In the genomic region with DNA sequence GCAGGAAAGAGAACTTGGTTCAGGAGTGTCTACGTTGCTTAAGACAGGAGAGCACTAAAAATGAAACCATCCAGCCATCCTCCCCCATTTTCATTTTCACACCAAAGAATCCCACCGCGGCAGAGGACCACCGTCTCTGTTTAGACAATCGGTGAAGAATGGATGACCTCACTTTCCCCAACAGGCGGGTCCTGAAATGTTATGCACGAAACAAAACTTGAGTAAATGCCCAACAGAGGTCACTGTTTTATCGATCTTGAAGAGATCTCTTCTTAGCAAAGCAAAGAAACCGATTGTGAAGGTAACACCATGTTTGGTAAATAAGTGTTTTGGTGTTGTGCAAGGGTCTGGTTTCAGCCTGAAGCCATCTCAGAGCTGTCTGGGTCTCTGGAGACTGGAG, we compare ENCODE assay signal across 8 cellular contexts. TPM values are rescaled to one million over a fixed set of nuclear protein-coding genes. Genes with fewer than 3 reads are reported as not detected.
DNase-seq lines count a peak whose midpoint lies in the region; TF ChIP-seq lines count a peak whose summit lies in the region.

No MANE protein-coding gene starts in this region.

- peak overlapping the region; percentile 100 for H3K27ac ChIP-seq in OCI-LY3 (ENCODE audit: low read length)
- H3K27ac ChIP-seq in esophagus muscularis mucosa (replicated peaks in 1 of 4), result peak overlapping the region; percentile 45 to 87 (median 84)
- no peak overlapping the region for H3K27ac ChIP-seq in testis

- H4K20me1 ChIP-seq in OCI-LY3 (ENCODE audit: insufficient read depth, low read length), result no peaks in the 10 kb centered on the region

- peaks cover 11% of the 10 kb centered on the region for H3K36me3 ChIP-seq in OCI-LY3 (replicated peaks; ENCODE audit: low read depth, low read length)
- no peaks in the 10 kb centered on the region for H3K36me3 ChIP-seq in esophagus muscularis mucosa
- H3K36me3 ChIP-seq in testis (ENCODE audit: low read depth, missing control alignments), result no peaks in the 10 kb centered on the region

- H2AFZ ChIP-seq in OCI-LY3 (ENCODE audit: low read depth, low read length), result no peak overlapping the region

- no peak for TF ChIP-seq EP300 in esophagus muscularis mucosa (IDR thresholded peaks at IDR 0.05)

- peak overlapping the region; percentile 98 for H3K4me2 ChIP-seq in OCI-LY3 (ENCODE audit: low read length)

- H3K27me3 Mint-ChIP-seq in mesothelial cell of epicardium (ENCODE audit: low read depth), result no peaks in the 10 kb centered on the region

- peak; percentile 31 for DNase-seq in A172 (ENCODE audit: low spot score)
- DNase-seq in esophagus muscularis mucosa (ENCODE audit: extremely low spot score), result no peak
- no peak for DNase-seq in mesothelial cell of epicardium (ENCODE audit: low spot score in 2 of 2, unreplicated experiment in 2 of 2)
- DNase-seq in NCI-H1092 (lab: John Stamatoyannopoulos, UW), result no peak
- no peak for DNase-seq in testis
- DNase-seq in occipital lobe (lab: John Stamatoyannopoulos, UW), result no peak

- H3K27me3 ChIP-seq in OCI-LY3 (ENCODE audit: low read depth, low read length) (no peaks in the 10 kb centered on the region), esophagus muscularis mucosa (no peaks in the 10 kb centered on the region), testis (no peaks in the 10 kb centered on the region)

- no peaks in the 10 kb centered on the region for H3K36me3 Mint-ChIP-seq in mesothelial cell of epicardium

- WGBS in esophagus muscularis mucosa, result 59% methylated on average over 9 of the region's 9 CpGs
- 60 to 71% methylated on average over 9 of the region's 9 CpGs for WGBS in testis, 2 donors

- H3K4me3 Mint-ChIP-seq in mesothelial cell of epicardium, result no peak overlapping the region

- no peaks in the 10 kb centered on the region for H3K9me3 Mint-ChIP-seq in mesothelial cell of epicardium

- H3K4me1 ChIP-seq in OCI-LY3 (ENCODE audit: low read length) (peaks cover 50% of the 10 kb centered on the region), esophagus muscularis mucosa (peaks cover 62 to 81% (median 78%) of the 10 kb centered on the region in 4 donors), testis (peaks cover 14% of the 10 kb centered on the region)

- no peak for TF ChIP-seq POLR2A in esophagus muscularis mucosa (IDR thresholded peaks at IDR 0.05; ENCODE audit: low read depth)
- no peak for TF ChIP-seq POLR2A in testis (IDR thresholded peaks at IDR 0.05)

- H3K4me1 Mint-ChIP-seq in mesothelial cell of epicardium, result peaks cover 28% of the 10 kb centered on the region

- TF ChIP-seq CTCF in GM12874 (IDR thresholded peaks at IDR 0.05; ENCODE audit: insufficient read depth, low read depth, low read length), result 0 out of 2 replicates have a peak, but pooled peaks have one; percentile 14
- TF ChIP-seq CTCF in OCI-LY3 (IDR thresholded peaks at IDR 0.05; ENCODE audit: low read depth, low read length), result peak; percentile 45
- TF ChIP-seq CTCF in esophagus muscularis mucosa (IDR thresholded peaks at IDR 0.05), result no peak
- TF ChIP-seq CTCF in mesothelial cell of epicardium (IDR thresholded peaks at IDR 0.05; ENCODE audit: unreplicated experiment), result no peak
- TF ChIP-seq CTCF in testis (IDR thresholded peaks at IDR 0.05), result no peak

- H3K4me3 ChIP-seq in OCI-LY3 (ENCODE audit: low read length), result peak overlapping the region; percentile 83
- peak overlapping the region in 1 of 4 donors; percentile 15 for H3K4me3 ChIP-seq in esophagus muscularis mucosa
- H3K4me3 ChIP-seq in testis, result no peak overlapping the region

- H3K79me2 ChIP-seq in OCI-LY3 (ENCODE audit: low read length), result peaks cover 78% of the 10 kb centered on the region

- peak overlapping the region; percentile 82 for H3K9ac ChIP-seq in OCI-LY3 (ENCODE audit: low read length)

- intact Hi-C loops in esophagus muscularis mucosa (cut with DNase I) (loop anchor here (10.0 kb wide), 1 partner anchor 329 kb away; no protein-coding TSS in a partner anchor), testis (cut with DNase I; ENCODE audit: low total_unique reads) (loop anchor here (5.0 kb wide), 2 partner anchors 148 to 163 kb away; no protein-coding TSS in a partner anchor)

- H3K9me3 ChIP-seq in OCI-LY3 (ENCODE audit: insufficient read depth, low read length) (no peaks in the 10 kb centered on the region), esophagus muscularis mucosa (no peaks in the 10 kb centered on the region), testis (no peaks in the 10 kb centered on the region)

- no peak overlapping the region for H3K27ac Mint-ChIP-seq in mesothelial cell of epicardium

RNA-seq across cellular contexts. Expression of a gene that starts 1.4 kb away (rescaled TPM):
- 0.12 TPM in 1 of 2 replicates, not detected in the other for total RNA-seq in A172 (2014; rRNA removed; shearing (Covaris generic))
- total RNA-seq in esophagus muscularis mucosa (10 to 100 TPM in 1 of 4 donors, 1 to 10 TPM in 2, under 1 TPM in 1; 0.83 to 51.4 (median 3.4) TPM), mesothelial cell of epicardium (1.1 to 1.7 TPM (median 1.4 TPM) in 3 replicates), testis (not detected), occipital lobe (not detected)
- 0.47 TPM for polyA plus RNA-seq in testis (ENCODE audit: insufficient read depth, low read depth, low replicate concordance)

Comparison
In these comparisons a context has a peak if more than half of its experiments do, and no peak if none do; other contexts are left out.
1. CTCF ChIP-seq: peak in GM12874 (single experiment) and OCI-LY3 (single experiment); none in esophagus muscularis mucosa (0 of 3), mesothelial cell of epicardium (single experiment) and testis (0 of 3).
2. H3K27ac ChIP-seq: peak in OCI-LY3 (single experiment) and esophagus muscularis mucosa (4 of 4); none in testis (0 of 2).